12 cellular contexts compared by ENCODE assay signal in the genomic region with DNA sequence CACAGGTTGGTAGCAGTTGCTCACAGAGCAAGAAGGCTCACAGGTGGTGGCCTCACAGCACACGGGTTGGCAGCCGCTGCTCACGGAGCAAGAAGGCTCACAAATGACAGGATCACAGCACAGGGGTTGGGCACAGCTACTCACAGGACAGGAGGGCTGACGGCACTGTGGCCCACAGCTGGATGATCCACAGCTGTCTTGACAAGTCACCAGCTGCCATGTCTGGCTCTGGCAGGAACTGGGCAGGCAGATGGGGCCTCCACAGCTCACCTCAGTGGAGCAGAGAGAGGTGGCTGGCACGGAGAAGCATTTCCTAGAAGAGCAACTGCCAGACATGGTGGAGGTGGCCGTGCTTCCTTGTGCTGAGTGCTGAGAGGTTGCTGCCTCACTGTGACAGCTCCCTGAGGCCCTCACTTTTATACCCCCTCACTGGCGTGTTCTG. TPM values are rescaled to one million over a fixed set of nuclear protein-coding genes. Genes with fewer than 3 reads are reported as not detected.
DNase-seq lines count a peak whose midpoint lies in the region; ATAC-seq and TF ChIP-seq lines count a peak whose summit lies in the region.
"Had no signal": no experiment of that assay in that cellular context is flagged by ENCODE, and none has a peak within 500 bp of the region (broad histone marks: within the 10 kb centered on the region; RNA-seq: fewer than 3 reads in every experiment).

A gene with protein sequence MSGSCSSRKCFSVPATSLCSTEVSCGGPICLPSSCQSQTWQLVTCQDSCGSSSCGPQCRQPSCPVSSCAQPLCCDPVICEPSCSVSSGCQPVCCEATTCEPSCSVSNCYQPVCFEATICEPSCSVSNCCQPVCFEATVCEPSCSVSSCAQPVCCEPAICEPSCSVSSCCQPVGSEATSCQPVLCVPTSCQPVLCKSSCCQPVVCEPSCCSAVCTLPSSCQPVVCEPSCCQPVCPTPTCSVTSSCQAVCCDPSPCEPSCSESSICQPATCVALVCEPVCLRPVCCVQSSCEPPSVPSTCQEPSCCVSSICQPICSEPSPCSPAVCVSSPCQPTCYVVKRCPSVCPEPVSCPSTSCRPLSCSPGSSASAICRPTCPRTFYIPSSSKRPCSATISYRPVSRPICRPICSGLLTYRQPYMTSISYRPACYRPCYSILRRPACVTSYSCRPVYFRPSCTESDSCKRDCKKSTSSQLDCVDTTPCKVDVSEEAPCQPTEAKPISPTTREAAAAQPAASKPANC (minus strand): TSS at position 392 of the 442 bp plus-strand sequence. CDS start 56 bp downstream, at position 336.

- H4K8ac ChIP-seq in mesenchymal stem cell (ENCODE audit: low read length): no peak within 1 kb of the TSS

- H3K9ac ChIP-seq in mesenchymal stem cell (ENCODE audit: low read length): no peak within 1 kb of the TSS

- no peak within 1 kb of the TSS for H2BK15ac ChIP-seq in mesenchymal stem cell (ENCODE audit: low read depth, poor library complexity, severe bottlenecking)

- H3K27ac Mint-ChIP-seq in chondrocyte (ENCODE audit: unreplicated experiment): no peak within 1 kb of the TSS

- H3K36me3 ChIP-seq in mesenchymal stem cell (ENCODE audit: control insufficient read depth in 1 of 2, insufficient read depth in 2 of 2, low read depth in 1 of 2, low read length in 2 of 2): no peaks in the 10 kb centered on the region
- H3K36me3 ChIP-seq: heart right ventricle had no signal

- no peaks in the 10 kb centered on the region for H3K36me3 Mint-ChIP-seq in chondrocyte (ENCODE audit: low read depth)

- H3K9me3 Mint-ChIP-seq in chondrocyte (ENCODE audit: low read depth): no peaks in the 10 kb centered on the region

- no peaks in the 10 kb centered on the region for H3K9me3 ChIP-seq in mesenchymal stem cell (ENCODE audit: control insufficient read depth, low read length)
- H3K9me3 ChIP-seq: heart right ventricle had no signal

- no peak within 1 kb of the TSS for H3K18ac ChIP-seq in mesenchymal stem cell (ENCODE audit: low read depth in 1 of 2, low read length in 2 of 2)

- peak within 1 kb of the TSS; percentile 53 for H2AK5ac ChIP-seq in mesenchymal stem cell (ENCODE audit: low read length, severe bottlenecking)

- WGBS in mesenchymal stem cell: 83% methylated on average over 6 of the region's 7 CpGs

- H3K4me1 ChIP-seq in mesenchymal stem cell (ENCODE audit: control insufficient read depth, insufficient read depth, low read depth, low read length): peaks cover 13% of the 10 kb centered on the region

- peaks cover 5% of the 10 kb centered on the region for H3K27me3 Mint-ChIP-seq in chondrocyte (ENCODE audit: low read depth)

- no peak within 1 kb of the TSS for H2BK120ac ChIP-seq in mesenchymal stem cell (ENCODE audit: low read depth, low read length)

- peaks cover 17% of the 10 kb centered on the region for H3K4me1 Mint-ChIP-seq in chondrocyte (ENCODE audit: low read depth)

- H2AFZ ChIP-seq in mesenchymal stem cell (ENCODE audit: low read depth, low read length): no peak within 1 kb of the TSS

- H3K4ac ChIP-seq in mesenchymal stem cell (ENCODE audit: low read depth in 1 of 2, low read length in 2 of 2): no peak within 1 kb of the TSS

- H3K27ac ChIP-seq in mesenchymal stem cell (ENCODE audit: low read length, poor library complexity, severe bottlenecking): no peak within 1 kb of the TSS
- no peak within 1 kb of the TSS for H3K27ac ChIP-seq in coronary artery

- no peak within 1 kb of the TSS for H3K4me2 ChIP-seq in mesenchymal stem cell (ENCODE audit: low read length, poor library complexity, severe bottlenecking)

- no peak for ATAC-seq in HG02588 (IDR thresholded peaks at IDR 0.05; ENCODE audit: unreplicated experiment)

- H2BK5ac ChIP-seq in mesenchymal stem cell (ENCODE audit: low read depth, low read length, poor library complexity, severe bottlenecking): no peak within 1 kb of the TSS

- H3K27me3 ChIP-seq in mesenchymal stem cell (ENCODE audit: control insufficient read depth in 1 of 2, insufficient read depth in 1 of 2, low read length in 2 of 2): peaks cover 0 to 31% of the 10 kb centered on the region in 2 experiments

- TF ChIP-seq CTCF in coronary artery (IDR thresholded peaks at IDR 0.05): no peak
- no peak for TF ChIP-seq CTCF in chondrocyte (IDR thresholded peaks at IDR 0.05)

- no peak within 1 kb of the TSS for H4K91ac ChIP-seq in mesenchymal stem cell (ENCODE audit: low read length)

- H3K4me3 Mint-ChIP-seq in chondrocyte (ENCODE audit: unreplicated experiment): no peak within 1 kb of the TSS

- H3K79me1 ChIP-seq in mesenchymal stem cell (replicated peaks; ENCODE audit: low read length, poor library complexity, severe bottlenecking): no peaks in the 10 kb centered on the region

- no peak within 1 kb of the TSS for H3K23ac ChIP-seq in mesenchymal stem cell (ENCODE audit: low read length in 2 of 2)

- no peak within 1 kb of the TSS for H2BK12ac ChIP-seq in mesenchymal stem cell (ENCODE audit: low read length in 2 of 2)

- no peak within 1 kb of the TSS for H3K4me3 ChIP-seq in mesenchymal stem cell (ENCODE audit: insufficient read depth in 1 of 2, low read depth in 1 of 2, low read length in 2 of 2)
- no peak within 1 kb of the TSS for H3K4me3 ChIP-seq in coronary artery

- DNase-seq in stimulated activated naive CD4-positive, alpha-beta T cell treated with Interleukin-2 at 50 U/mL for 16 hours (lab: John Stamatoyannopoulos, UW): peak; percentile 32
- DNase-seq in stimulated activated naive CD4-positive, alpha-beta T cell (lab: John Stamatoyannopoulos, UW): no peak
- DNase-seq in activated T-cell treated with anti-CD3 and anti-CD28 coated beads for 1 hour (ENCODE audit: low read depth) (peak; percentile 38), mesenchymal stem cell (no peak), coronary artery (ENCODE audit: low spot score) (no peak), NCI-H1930 (lab: John Stamatoyannopoulos, UW) (no peak), chondrocyte (ENCODE audit: low spot score) (no peak)
- DNase-seq: NCI-H748 treated with DMSO at 0.1 percent for 48 hours had no signal

- H3K14ac ChIP-seq in mesenchymal stem cell (ENCODE audit: low read length in 2 of 2): peak within 1 kb of the TSS in 1 of 2 experiments; percentile 13

RNA-seq across cellular contexts. Expression of the gene that starts here (rescaled TPM):
- not detected for polyA plus RNA-seq in mesenchymal stem cell (2013, experiment 1 of 2)
- polyA plus RNA-seq in mesenchymal stem cell (2013, experiment 2 of 2): not detected
- not detected in 3 replicates for total RNA-seq in chondrocyte
- total RNA-seq: aorta, heart right ventricle, renal cortical epithelial cell had no signal
- polyA plus RNA-seq: aorta, heart right ventricle had no signal

Comparison
In these comparisons a context has a peak if more than half of its experiments do, and no peak if none do; other contexts are left out.
1. DNase-seq: peak in stimulated activated naive CD4-positive, alpha-beta T cell treated with Interleukin-2 at 50 U/mL for 16 hours (single experiment) and activated T-cell treated with anti-CD3 and anti-CD28 coated beads for 1 hour (single experiment); none in stimulated activated naive CD4-positive, alpha-beta T cell (0 of 6), mesenchymal stem cell (single experiment), coronary artery (single experiment), NCI-H1930 (0 of 2) and chondrocyte (single experiment).